33 cellular contexts compared by ENCODE assay signal in the genomic region with DNA sequence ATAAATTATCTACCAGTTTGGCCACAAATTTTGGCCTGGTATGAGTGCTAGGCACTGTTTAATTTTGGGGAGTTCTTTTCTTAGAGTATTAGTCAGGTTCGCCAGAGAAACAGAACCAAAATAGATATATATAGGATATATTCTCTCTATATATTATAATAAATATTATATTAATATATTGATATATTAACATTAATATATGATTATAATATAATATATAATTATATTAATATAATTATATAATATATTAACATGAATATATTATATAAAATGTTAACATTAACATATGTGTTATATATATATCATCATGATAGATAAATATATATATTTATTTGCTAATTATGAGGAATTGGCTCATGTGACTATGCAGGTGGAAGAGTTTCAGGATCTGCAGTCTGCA.
"Had no signal": no experiment of that assay in that cellular context is flagged by ENCODE, and none has a peak within 500 bp of the region (broad histone marks: within the 10 kb centered on the region; RNA-seq: fewer than 3 reads in every experiment).

No MANE protein-coding gene starts in this region.

- H3K4me3 ChIP-seq: ascending aorta, breast epithelium, cardiac muscle cell, coronary artery, dorsolateral prefrontal cortex, gastrocnemius medialis, heart left ventricle had no signal

- H3K36me3 Mint-ChIP-seq: activated CD8-positive, alpha-beta memory T cell treated with anti-CD3 and anti-CD28 coated beads, Interleukin-2, amount 10 ng/mL, durations not matched to agents 7 days and 5 days; activated naive CD4-positive, alpha-beta T cell treated with anti-CD3 and anti-CD28 coated beads, Interleukin-2, amount 10 ng/mL, durations not matched to agents 7 days and 5 days; activated naive CD8-positive, alpha-beta T cell treated with anti-CD3 and anti-CD28 coated beads, Interleukin-2, amount 10 ng/mL, durations not matched to agents 7 days and 5 days; brain had no signal

- ATAC-seq: activated CD4-positive, CD25-positive, alpha-beta regulatory T cell treated with anti-CD3 and anti-CD28 coated beads, Interleukin-2, amount 50 U/mL, for 24 hours; activated CD8-positive, alpha-beta memory T cell treated with anti-CD3 and anti-CD28 coated beads, Interleukin-2, amount 10 ng/mL, durations not matched to agents 7 days and 5 days; activated CD8-positive, alpha-beta T cell treated with anti-CD3 and anti-CD28 coated beads for 36 hours; activated naive CD4-positive, alpha-beta T cell treated with anti-CD3 and anti-CD28 coated beads, Interleukin-2, amount 50 U/mL, for 72 hours; activated T-cell treated with anti-CD3 and anti-CD28 coated beads, Interleukin-2, amount 50 U/mL, for 72 hours; esophagus mucosa; gastrocnemius medialis; heart left ventricle had no signal

- DNase-seq: activated B cell treated with CpG ODN at 0.5 μM for 24 hours; activated CD4-positive, alpha-beta T cell treated with anti-CD3 and anti-CD28 coated beads for 48 hours; activated CD4-positive, alpha-beta T cell treated with anti-CD3 and anti-CD28 coated beads, Interleukin-2, amount 50 U/mL, for 1 hour; activated CD4-positive, alpha-beta T cell treated with anti-CD3 and anti-CD28 coated beads, Interleukin-2, amount 50 U/mL, for 48 hours; activated CD8-positive, alpha-beta memory T cell treated with anti-CD3 and anti-CD28 coated beads, Interleukin-2, amount 10 ng/mL, durations not matched to agents 7 days and 5 days; activated CD8-positive, alpha-beta memory T cell treated with anti-CD3 and anti-CD28 coated beads, Interleukin-2, amount 50 U/mL, for 4 hours; activated CD8-positive, alpha-beta T cell treated with anti-CD3 and anti-CD28 coated beads for 36 hours; activated gamma-delta T cell; activated naive CD4-positive, alpha-beta T cell; activated naive CD4-positive, alpha-beta T cell treated with anti-CD3 and anti-CD28 coated beads, Interleukin-2, amount 10 ng/mL, durations not matched to agents 7 days and 5 days; activated naive CD8-positive, alpha-beta T cell treated with anti-CD3 and anti-CD28 coated beads, Interleukin-2, amount 10 ng/mL, durations not matched to agents 7 days and 5 days; activated T-cell treated with anti-CD3 and anti-CD28 coated beads, Interleukin-2, amount 50 U/mL, for 1 hour; activated T-cell treated with anti-CD3 and anti-CD28 coated beads, Interleukin-2, amount 50 U/mL, for 72 hours; central memory CD4-positive, alpha-beta T cell; cerebellar nuclear complex; dorsolateral prefrontal cortex; effector memory CD4-positive, alpha-beta T cell; endodermal cell; foreskin fibroblast; gastrocnemius medialis; glutamatergic neuron; heart left ventricle; T-helper 2 cell had no signal

- H3K4me1 ChIP-seq: ascending aorta, breast epithelium, gastrocnemius medialis, heart left ventricle had no signal

- H3K27ac Mint-ChIP-seq: activated B cell treated with CpG ODN at 0.5 μM for 24 hours; activated CD8-positive, alpha-beta memory T cell treated with anti-CD3 and anti-CD28 coated beads, Interleukin-2, amount 10 ng/mL, durations not matched to agents 7 days and 5 days; activated CD8-positive, alpha-beta T cell treated with anti-CD3 and anti-CD28 coated beads for 36 hours; activated naive CD4-positive, alpha-beta T cell treated with anti-CD3 and anti-CD28 coated beads, Interleukin-2, amount 10 ng/mL, durations not matched to agents 7 days and 5 days; activated naive CD4-positive, alpha-beta T cell treated with anti-CD3 and anti-CD28 coated beads, Interleukin-2, amount 50 U/mL, for 72 hours; activated naive CD8-positive, alpha-beta T cell treated with anti-CD3 and anti-CD28 coated beads, Interleukin-2, amount 10 ng/mL, durations not matched to agents 7 days and 5 days; activated T-cell treated with anti-CD3 and anti-CD28 coated beads, Interleukin-2, amount 50 U/mL, for 72 hours; brain; dendritic cell treated with granulocyte-macrophage colony-stimulating factor and Interleukin-4, amounts not matched to agents 40 ng/mL and 50 ng/mL, for 4 days; endodermal cell had no signal

- H3K36me3 ChIP-seq: ascending aorta, breast epithelium, cardiac muscle cell, gastrocnemius medialis, heart left ventricle had no signal

- H3K4me3 Mint-ChIP-seq: activated B cell treated with CpG ODN at 0.5 μM for 24 hours; activated CD8-positive, alpha-beta memory T cell treated with anti-CD3 and anti-CD28 coated beads, Interleukin-2, amount 10 ng/mL, durations not matched to agents 7 days and 5 days; activated CD8-positive, alpha-beta T cell treated with anti-CD3 and anti-CD28 coated beads for 36 hours; activated naive CD4-positive, alpha-beta T cell treated with anti-CD3 and anti-CD28 coated beads, Interleukin-2, amount 10 ng/mL, durations not matched to agents 7 days and 5 days; activated naive CD8-positive, alpha-beta T cell treated with anti-CD3 and anti-CD28 coated beads, Interleukin-2, amount 10 ng/mL, durations not matched to agents 7 days and 5 days; activated T-cell treated with anti-CD3 and anti-CD28 coated beads, Interleukin-2, amount 50 U/mL, for 72 hours; brain; dendritic cell treated with granulocyte-macrophage colony-stimulating factor and Interleukin-4, amounts not matched to agents 40 ng/mL and 50 ng/mL, for 4 days; endodermal cell had no signal

- H3K9me3 ChIP-seq: gastrocnemius medialis had no signal

- H3K9me3 Mint-ChIP-seq: activated naive CD4-positive, alpha-beta T cell treated with anti-CD3 and anti-CD28 coated beads, Interleukin-2, amount 10 ng/mL, durations not matched to agents 7 days and 5 days; activated naive CD8-positive, alpha-beta T cell treated with anti-CD3 and anti-CD28 coated beads, Interleukin-2, amount 10 ng/mL, durations not matched to agents 7 days and 5 days had no signal

- H3K27ac ChIP-seq: ascending aorta, breast epithelium, cardiac muscle cell, coronary artery, dorsolateral prefrontal cortex, gastrocnemius medialis, heart left ventricle, VCaP had no signal

- H3K4me1 Mint-ChIP-seq: activated B cell treated with CpG ODN at 0.5 μM for 24 hours; activated CD8-positive, alpha-beta memory T cell treated with anti-CD3 and anti-CD28 coated beads, Interleukin-2, amount 10 ng/mL, durations not matched to agents 7 days and 5 days; activated naive CD4-positive, alpha-beta T cell treated with anti-CD3 and anti-CD28 coated beads, Interleukin-2, amount 10 ng/mL, durations not matched to agents 7 days and 5 days; activated naive CD8-positive, alpha-beta T cell treated with anti-CD3 and anti-CD28 coated beads, Interleukin-2, amount 10 ng/mL, durations not matched to agents 7 days and 5 days; brain; endodermal cell had no signal
